24 cellular contexts compared by ENCODE assay signal in genomic region chr1:71677024-71677423, GRCh38.
"Had no signal": no experiment of that assay in that cellular context is flagged by ENCODE, and none has a peak within 500 bp of the region (broad histone marks: within the 10 kb centered on the region; RNA-seq: fewer than 3 reads in every experiment).

No MANE protein-coding gene starts in this region.

- H3K27ac ChIP-seq: ascending aorta, breast epithelium, cardiac muscle cell, coronary artery, dorsolateral prefrontal cortex, heart left ventricle had no signal

- H3K4me1 ChIP-seq: ascending aorta, breast epithelium, heart left ventricle had no signal

- H3K4me3 ChIP-seq: ascending aorta, breast epithelium, cardiac muscle cell, coronary artery, dorsolateral prefrontal cortex, heart left ventricle had no signal

- H3K9me3 ChIP-seq: ascending aorta, breast epithelium, heart left ventricle had no signal

- H3K27me3 ChIP-seq: ascending aorta, breast epithelium, cardiac muscle cell, dorsolateral prefrontal cortex, heart left ventricle had no signal

- DNase-seq: activated CD4-positive, alpha-beta memory T cell treated with anti-CD3 and anti-CD28 coated beads, Interleukin-2, amount 10 ng/mL, durations not matched to agents 7 days and 5 days; activated CD4-positive, alpha-beta T cell treated with anti-CD3 and anti-CD28 coated beads for 1 hour; activated CD4-positive, alpha-beta T cell treated with anti-CD3 and anti-CD28 coated beads for 4 hours; activated CD4-positive, alpha-beta T cell treated with anti-CD3 and anti-CD28 coated beads, Interleukin-2, amount 10 ng/mL, durations not matched to agents 7 days and 5 days; activated CD4-positive, alpha-beta T cell treated with anti-CD3 and anti-CD28 coated beads, Interleukin-2, amount 50 U/mL, for 4 hours; activated CD8-positive, alpha-beta memory T cell treated with anti-CD3 and anti-CD28 coated beads, Interleukin-2, amount 50 U/mL, for 48 hours; activated gamma-delta T cell; activated naive CD4-positive, alpha-beta T cell; activated naive CD4-positive, alpha-beta T cell treated with anti-CD3 and anti-CD28 coated beads, Interleukin-2, amount 10 ng/mL, durations not matched to agents 7 days and 5 days; activated naive CD8-positive, alpha-beta T cell treated with anti-CD3 and anti-CD28 coated beads, Interleukin-2, amount 10 ng/mL, durations not matched to agents 7 days and 5 days; activated T-cell treated with anti-CD3 and anti-CD28 coated beads for 4 hours; activated T-cell treated with anti-CD3 and anti-CD28 coated beads, Interleukin-2, amount 50 U/mL, for 24 hours; activated T-cell treated with anti-CD3 and anti-CD28 coated beads, Interleukin-2, amount 50 U/mL, for 72 hours; dorsolateral prefrontal cortex; effector memory CD4-positive, alpha-beta T cell; endodermal cell; foreskin fibroblast; heart left ventricle; T-helper 17 cell; T1000 had no signal

- H3K36me3 ChIP-seq: ascending aorta, breast epithelium, cardiac muscle cell, heart left ventricle had no signal
